In genomic region chr21:26194811-26195251, GRCh38 we compare ENCODE assay signal across 19 cellular contexts. TPM values are rescaled to one million over a fixed set of nuclear protein-coding genes. Genes with fewer than 3 reads are reported as not detected.
DNase-seq lines count a peak whose midpoint lies in the region; ATAC-seq and TF ChIP-seq lines count a peak whose summit lies in the region.
"Had no signal": no experiment of that assay in that cellular context is flagged by ENCODE, and none has a peak within 500 bp of the region (broad histone marks: within the 10 kb centered on the region; RNA-seq: fewer than 3 reads in every experiment).

No MANE protein-coding gene starts in this region.

- no peak overlapping the region for H2BK120ac ChIP-seq in neuronal stem cell (ENCODE audit: low read depth, low read length)

- DNase-seq in BE2C, result no peak
- DNase-seq in NCI-H2227 treated with DMSO at 0.1 percent for 48 hours (lab: John Stamatoyannopoulos, UW), result peak; percentile 20
- DNase-seq in fibroblast of pulmonary artery (ENCODE audit: low read depth), result peak; percentile 10
- no peak for DNase-seq in neuronal stem cell (ENCODE audit: low spot score)
- no peak for DNase-seq in brain microvascular endothelial cell
- no peak for DNase-seq in NCI-H226
- DNase-seq: activated CD4-positive, alpha-beta T cell treated with anti-CD3 and anti-CD28 coated beads for 48 hours; activated T-cell treated with anti-CD3 and anti-CD28 coated beads, Interleukin-2, amount 50 U/mL, for 24 hours; DMS79; islet precursor cell; NCI-H1694; NCI-H510A; ovary; stomach; T1000 had no signal

- H2AFZ ChIP-seq in neuronal stem cell (ENCODE audit: low read length), result peak overlapping the region; percentile 64

- no peak overlapping the region for H3K4me2 ChIP-seq in neuronal stem cell (ENCODE audit: insufficient read depth, low read length, poor library complexity, severe bottlenecking)

- H4K8ac ChIP-seq in neuronal stem cell (ENCODE audit: low read depth, low read length), result no peak overlapping the region

- H3K4me3 ChIP-seq in BE2C (ENCODE audit: low read depth, low read length), result peak overlapping the region; percentile 7
- H3K4me3 ChIP-seq in fibroblast of pulmonary artery (replicated peaks; ENCODE audit: low read depth, low read length), result no peak overlapping the region
- H3K4me3 ChIP-seq in neuronal stem cell (ENCODE audit: low read length in 2 of 2), result no peak overlapping the region
- no peak overlapping the region for H3K4me3 ChIP-seq in brain microvascular endothelial cell (ENCODE audit: low read depth, low read length)
- H3K4me3 ChIP-seq: BLaER1 treated with 17β-estradiol and CSF1 and Interleukin-3, amounts not matched to agents 10 nM and 100 nM; ovary; stomach had no signal

- H3K27ac ChIP-seq in neuronal stem cell (replicated peaks; ENCODE audit: low read length) (no peak overlapping the region), brain microvascular endothelial cell (no peak overlapping the region)
- H3K27ac ChIP-seq: BLaER1 treated with 17β-estradiol and CSF1 and Interleukin-3, amounts not matched to agents 10 nM and 100 nM; ovary; stomach had no signal

- no peak overlapping the region for H3K18ac ChIP-seq in neuronal stem cell (ENCODE audit: low read length)

- no peak for TF ChIP-seq CTCF in BE2C (IDR thresholded peaks at IDR 0.05; ENCODE audit: low read depth, low read length)
- no peak for TF ChIP-seq CTCF in fibroblast of pulmonary artery (IDR thresholded peaks at IDR 0.05; ENCODE audit: low read length, missing control alignments)
- no peak for TF ChIP-seq CTCF in brain microvascular endothelial cell (IDR thresholded peaks at IDR 0.05; ENCODE audit: low read depth, low read length, missing control alignments)

- H3K4ac ChIP-seq in neuronal stem cell (ENCODE audit: low read length), result no peak overlapping the region

- H3K27me3 ChIP-seq in BE2C (no peaks in the 10 kb centered on the region), neuronal stem cell (ENCODE audit: control insufficient read depth in 3 of 3, insufficient read depth in 3 of 3, low read depth in 1 of 3, low read length in 3 of 3) (no peaks in the 10 kb centered on the region), brain microvascular endothelial cell (replicated peaks) (no peaks in the 10 kb centered on the region)
- H3K27me3 ChIP-seq: BLaER1 treated with 17β-estradiol and CSF1 and Interleukin-3, amounts not matched to agents 10 nM and 100 nM; ovary; stomach had no signal

- H2AK5ac ChIP-seq in neuronal stem cell (ENCODE audit: low read depth, low read length), result no peak overlapping the region

- WGBS in neuronal stem cell (ENCODE audit: extremely low coverage in 2 of 2, insufficient read length in 2 of 2, insufficient replicate concordance in 1 of 2), 2 donors, result no CpG with 5 or more reads among the region's 6 CpGs

- H3K14ac ChIP-seq in neuronal stem cell (ENCODE audit: low read length), result no peak overlapping the region

- ATAC-seq in GM18520 (IDR thresholded peaks at IDR 0.05; ENCODE audit: unreplicated experiment), result no peak
- ATAC-seq in HG02642 (IDR thresholded peaks at IDR 0.05; ENCODE audit: poor library complexity, unreplicated experiment), result no peak
- ATAC-seq: activated naive CD4-positive, alpha-beta T cell treated with anti-CD3 and anti-CD28 coated beads, Interleukin-2, amount 50 U/mL, for 72 hours had no signal

- no peak overlapping the region for H2BK15ac ChIP-seq in neuronal stem cell (ENCODE audit: low read length)

- no peaks in the 10 kb centered on the region for H3K36me3 ChIP-seq in BE2C
- no peaks in the 10 kb centered on the region for H3K36me3 ChIP-seq in neuronal stem cell (replicated peaks in 1 of 2; ENCODE audit: control insufficient read depth in 2 of 2, insufficient read depth in 2 of 2, low read length in 2 of 2)
- no peaks in the 10 kb centered on the region for H3K36me3 ChIP-seq in brain microvascular endothelial cell (replicated peaks)
- H3K36me3 ChIP-seq: BLaER1 treated with 17β-estradiol and CSF1 and Interleukin-3, amounts not matched to agents 10 nM and 100 nM; ovary; stomach had no signal

- H3K4me1 ChIP-seq in BE2C (peaks cover 14% of the 10 kb centered on the region), neuronal stem cell (ENCODE audit: control insufficient read depth in 2 of 2, insufficient read depth in 1 of 2, low read depth in 1 of 2, low read length in 2 of 2) (peaks cover 0 to 8% of the 10 kb centered on the region in 2 donors)
- H3K4me1 ChIP-seq: stomach had no signal

- H4K91ac ChIP-seq in neuronal stem cell (ENCODE audit: low read depth, low read length, poor library complexity), result no peak overlapping the region

- H3K9ac ChIP-seq in neuronal stem cell (ENCODE audit: low read depth, low read length, poor library complexity), result no peak overlapping the region
- H3K9ac ChIP-seq: BLaER1 treated with 17β-estradiol and CSF1 and Interleukin-3, amounts not matched to agents 10 nM and 100 nM had no signal

- H3K9me3 ChIP-seq in BE2C, result 0 out of 2 replicates have a peak, but pooled peaks cover 2% of the 10 kb centered on the region
- H3K9me3 ChIP-seq in neuronal stem cell (replicated peaks in 1 of 2; ENCODE audit: control insufficient read depth in 2 of 2, insufficient read depth in 1 of 2, low read depth in 1 of 2, low read length in 2 of 2), result no peaks in the 10 kb centered on the region
- H3K9me3 ChIP-seq: ovary, stomach had no signal

- no peaks in the 10 kb centered on the region for H3K79me1 ChIP-seq in neuronal stem cell (ENCODE audit: low read depth, low read length)

- H2BK5ac ChIP-seq in neuronal stem cell (ENCODE audit: low read length), result no peak overlapping the region

- in situ Hi-C loops in brain microvascular endothelial cell (cut with HindIII; ENCODE audit: low pct_ligation_motif_present, low sequenced_read_pairs), result no loop called here

- H2BK12ac ChIP-seq in neuronal stem cell (ENCODE audit: low read length), result no peak overlapping the region

- no peak overlapping the region for H3K23ac ChIP-seq in neuronal stem cell (ENCODE audit: low read depth, low read length, poor library complexity)

RNA-seq across cellular contexts. Expression of gene APP, which starts 24.3 kb away (rescaled TPM):
- 1,123 TPM for polyA plus RNA-seq in BE2C (2012; ENCODE audit: insufficient read depth, insufficient read length, low read depth)
- 211 TPM for polyA plus RNA-seq in neuronal stem cell (2013, experiment 1 of 2)
- 208 TPM for polyA plus RNA-seq in neuronal stem cell (2013, experiment 2 of 2)

Comparison
In these comparisons a context has a peak if more than half of its experiments do, and no peak if none do; other contexts are left out.
1. DNase-seq: peak in NCI-H2227 treated with DMSO at 0.1 percent for 48 hours (single experiment) and fibroblast of pulmonary artery (single experiment); none in BE2C (single experiment), neuronal stem cell (single experiment), brain microvascular endothelial cell (single experiment) and NCI-H226 (single experiment).